8 cellular contexts compared by ENCODE assay signal in the genomic region with DNA sequence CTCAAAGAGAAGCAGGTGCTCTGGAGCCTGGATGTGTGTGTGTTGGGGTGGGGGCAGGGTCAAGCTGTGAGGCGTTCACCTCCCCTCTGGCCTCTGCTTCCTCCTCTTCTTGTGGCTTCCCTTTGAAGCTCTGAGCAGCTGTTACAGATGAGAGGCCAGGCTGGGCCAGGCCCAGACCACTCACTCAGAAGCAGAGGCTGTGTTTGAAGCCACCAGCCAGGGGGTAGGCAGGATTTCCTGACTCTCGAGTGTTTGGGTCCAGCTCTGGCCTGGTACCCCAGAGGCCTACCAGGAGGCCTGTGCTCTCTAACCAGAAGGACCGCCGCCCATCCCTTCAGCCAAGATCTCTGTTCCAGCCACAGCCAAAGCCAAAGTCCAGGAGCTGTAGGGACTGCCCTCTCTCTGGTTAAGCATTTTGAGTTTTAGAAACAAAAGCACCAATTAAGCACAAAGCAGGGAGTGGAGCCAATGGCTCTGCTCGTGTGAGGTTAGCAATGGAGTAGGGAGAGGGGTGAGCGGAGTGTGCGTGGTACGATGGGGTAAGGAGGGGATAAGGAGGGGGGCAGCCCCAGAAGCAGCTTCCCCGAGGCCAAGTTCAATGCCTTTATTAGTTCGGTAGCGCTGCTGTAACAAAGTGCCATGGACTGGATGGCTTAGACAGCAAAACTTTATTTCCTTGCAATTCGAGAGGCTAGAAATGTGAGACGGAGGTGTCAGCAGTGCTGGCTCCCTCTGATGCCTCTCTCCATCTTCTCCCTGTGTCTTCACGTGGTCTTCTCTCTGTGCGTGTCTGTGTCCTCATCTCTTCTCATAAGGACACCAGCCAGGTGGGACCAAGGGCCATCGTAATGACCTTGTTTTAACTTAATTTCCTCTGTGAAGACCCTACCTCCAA. TPM values are rescaled to one million over a fixed set of nuclear protein-coding genes. Genes with fewer than 3 reads are reported as not detected.
DNase-seq lines count a peak whose midpoint lies in the region; ATAC-seq and TF ChIP-seq lines count a peak whose summit lies in the region.

No MANE protein-coding gene starts in this region.

- no peak for TF ChIP-seq POLR2A in prostate gland (IDR thresholded peaks at IDR 0.05)

- H3K4me3 Mint-ChIP-seq in WTC11 = no peak overlapping the region
- H3K4me3 Mint-ChIP-seq in natural killer cell = peak overlapping the region; percentile 89

- no peaks in the 10 kb centered on the region for H3K36me3 ChIP-seq in aorta (ENCODE audit: control insufficient read depth in 1 of 2, insufficient read depth in 2 of 2, low read length in 1 of 2)
- H3K36me3 ChIP-seq in prostate gland = no peaks in the 10 kb centered on the region

- CTCF ChIA-PET in WTC11 (lab: Charles Lee) = interaction anchor here (0.9 to 2.1 kb wide), 2 partner anchors 37 to 145 kb away, joined by 3 to 12 read pairs; no protein-coding TSS in a partner anchor

- H3K27ac ChIP-seq in aorta (ENCODE audit: low read depth in 1 of 2, low read length in 2 of 2) (no peak overlapping the region), prostate gland (no peak overlapping the region)

- H3K9me3 Mint-ChIP-seq in WTC11 = no peaks in the 10 kb centered on the region
- H3K9me3 Mint-ChIP-seq in natural killer cell = no peaks in the 10 kb centered on the region

- H3K9me3 ChIP-seq in aorta (ENCODE audit: control insufficient read depth, low read length) (no peaks in the 10 kb centered on the region), prostate gland (no peaks in the 10 kb centered on the region)

- intact Hi-C loops in natural killer cell (cut with micrococcal nuclease) (loop anchor here (2.0 kb wide), 1 partner anchor 18 kb away; no protein-coding TSS in a partner anchor), aorta (cut with DNase I) (no loop called here), prostate gland (cut with DNase I) (no loop called here)

- H3K4me1 ChIP-seq in aorta (ENCODE audit: control insufficient read depth in 1 of 2, insufficient read depth in 2 of 2, low read length in 2 of 2) = no peaks in the 10 kb centered on the region
- H3K4me1 ChIP-seq in prostate gland (replicated peaks) = no peaks in the 10 kb centered on the region

- H3K27ac Mint-ChIP-seq in WTC11 (no peak overlapping the region), natural killer cell (peak overlapping the region; percentile 97)

- no peaks in the 10 kb centered on the region for H3K27me3 ChIP-seq in aorta (ENCODE audit: control insufficient read depth in 1 of 2, insufficient read depth in 2 of 2, low read length in 1 of 2)
- H3K27me3 ChIP-seq in prostate gland (replicated peaks; ENCODE audit: insufficient read depth) = no peaks in the 10 kb centered on the region

- H3K27me3 Mint-ChIP-seq in WTC11 (ENCODE audit: low read depth) (no peaks in the 10 kb centered on the region; the same call in 1 of the 2 replicates), natural killer cell (ENCODE audit: low read depth in 2 of 2) (no peaks in the 10 kb centered on the region)

- H3K4me3 ChIP-seq in aorta (ENCODE audit: low read length in 2 of 2) (no peak overlapping the region), prostate gland (no peak overlapping the region)

- H3K36me3 Mint-ChIP-seq in WTC11 = no peaks in the 10 kb centered on the region
- H3K36me3 Mint-ChIP-seq in natural killer cell = no peaks in the 10 kb centered on the region

- POLR2A ChIA-PET in WTC11 (lab: Charles Lee) = no interaction called here

- DNase-seq in WTC11 (ENCODE audit: low spot score) = no peak
- DNase-seq in natural killer cell = no peak
- no peak for DNase-seq in aorta
- DNase-seq in kidney tubule cell (ENCODE audit: low spot score) = no peak
- no peak for DNase-seq in prostate gland (ENCODE audit: low spot score)

- TF ChIP-seq CTCF in WTC11 (IDR thresholded peaks at IDR 0.05) (no peak), natural killer cell (IDR thresholded peaks at IDR 0.05) (no peak), prostate gland (IDR thresholded peaks at IDR 0.05) (no peak)

- H3K4me1 Mint-ChIP-seq in WTC11 = peaks cover 19% of the 10 kb centered on the region
- peaks cover 73 to 82% of the 10 kb centered on the region in 2 donors for H3K4me1 Mint-ChIP-seq in natural killer cell

- ATAC-seq in GM19023 (IDR thresholded peaks at IDR 0.05; ENCODE audit: unreplicated experiment) = peak; percentile 73
- ATAC-seq in HG02981 (IDR thresholded peaks at IDR 0.05; ENCODE audit: unreplicated experiment) = peak; percentile 68
- ATAC-seq in WTC11 = peak; percentile 17; the same call in 1 of the 2 replicates
- peak; percentile 44 to 61 (median 58) for ATAC-seq in natural killer cell
- no peak for ATAC-seq in aorta (ENCODE audit: low FRiP score)
- ATAC-seq in GM19397 (IDR thresholded peaks at IDR 0.05; ENCODE audit: unreplicated experiment) = no peak

- WGBS in aorta, 2 donors = 56 to 66% methylated on average over 16 of the region's 16 CpGs
- 87% methylated on average over 16 of the region's 16 CpGs for WGBS in prostate gland

TF ChIP-seq in WTC11, 78 proteins besides CTCF, POLR2A, EP300 and RAD21:
- TF ChIP-seq, protein P1, sequence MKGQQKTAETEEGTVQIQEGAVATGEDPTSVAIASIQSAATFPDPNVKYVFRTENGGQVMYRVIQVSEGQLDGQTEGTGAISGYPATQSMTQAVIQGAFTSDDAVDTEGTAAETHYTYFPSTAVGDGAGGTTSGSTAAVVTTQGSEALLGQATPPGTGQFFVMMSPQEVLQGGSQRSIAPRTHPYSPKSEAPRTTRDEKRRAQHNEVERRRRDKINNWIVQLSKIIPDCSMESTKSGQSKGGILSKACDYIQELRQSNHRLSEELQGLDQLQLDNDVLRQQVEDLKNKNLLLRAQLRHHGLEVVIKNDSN (CRISPR knock-in tag; IDR thresholded peaks at IDR 0.05) = no peak
- TF ChIP-seq JAZF1 (CRISPR knock-in tag; IDR thresholded peaks at IDR 0.05) = no peak
- TF ChIP-seq, protein P2, sequence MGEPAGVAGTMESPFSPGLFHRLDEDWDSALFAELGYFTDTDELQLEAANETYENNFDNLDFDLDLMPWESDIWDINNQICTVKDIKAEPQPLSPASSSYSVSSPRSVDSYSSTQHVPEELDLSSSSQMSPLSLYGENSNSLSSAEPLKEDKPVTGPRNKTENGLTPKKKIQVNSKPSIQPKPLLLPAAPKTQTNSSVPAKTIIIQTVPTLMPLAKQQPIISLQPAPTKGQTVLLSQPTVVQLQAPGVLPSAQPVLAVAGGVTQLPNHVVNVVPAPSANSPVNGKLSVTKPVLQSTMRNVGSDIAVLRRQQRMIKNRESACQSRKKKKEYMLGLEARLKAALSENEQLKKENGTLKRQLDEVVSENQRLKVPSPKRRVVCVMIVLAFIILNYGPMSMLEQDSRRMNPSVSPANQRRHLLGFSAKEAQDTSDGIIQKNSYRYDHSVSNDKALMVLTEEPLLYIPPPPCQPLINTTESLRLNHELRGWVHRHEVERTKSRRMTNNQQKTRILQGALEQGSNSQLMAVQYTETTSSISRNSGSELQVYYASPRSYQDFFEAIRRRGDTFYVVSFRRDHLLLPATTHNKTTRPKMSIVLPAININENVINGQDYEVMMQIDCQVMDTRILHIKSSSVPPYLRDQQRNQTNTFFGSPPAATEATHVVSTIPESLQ (CRISPR knock-in tag; IDR thresholded peaks at IDR 0.05) = no peak
- no peak for TF ChIP-seq TEAD4 (CRISPR knock-in tag; IDR thresholded peaks at IDR 0.05)
- no peak for TF ChIP-seq ZNF232 (CRISPR knock-in tag; IDR thresholded peaks at IDR 0.05)

RNA-seq across cellular contexts. Expression of a gene that starts 20.5 kb away (rescaled TPM):
- total RNA-seq in WTC11 (2021) (0.23 to 0.71 TPM (median 0.50 TPM) in 3 replicates), natural killer cell (100 to 1,000 TPM in 2 of 3 donors, 10 to 100 TPM in 1; 86.3 to 130 (median 110) TPM), aorta (10 to 100 TPM; 11.2 to 17.9 TPM), prostate gland (10 to 100 TPM in 1 of 2 donors, 1 to 10 TPM in 1; 2.8 to 13.8 TPM)
- 1 to 10 TPM; 8.7 to 9.9 TPM for polyA plus RNA-seq in aorta

Comparison
In these comparisons a context has a peak if more than half of its experiments do, and no peak if none do; other contexts are left out.
1. ATAC-seq: peak in GM19023 (single experiment), HG02981 (single experiment), WTC11 (single experiment) and natural killer cell (3 of 3); none in aorta (single experiment) and GM19397 (single experiment).
2. RNA of a gene that starts 20.5 kb away (total RNA-seq): 86.3 to 130 TPM in natural killer cell; 11.2 to 17.9 TPM in aorta, 2.8 to 13.8 TPM in prostate gland and 0.23 to 0.71 TPM in WTC11; every median in the first group is over 4 times any median in the second.